8 cellular contexts compared by ENCODE assay signal in the genomic region with DNA sequence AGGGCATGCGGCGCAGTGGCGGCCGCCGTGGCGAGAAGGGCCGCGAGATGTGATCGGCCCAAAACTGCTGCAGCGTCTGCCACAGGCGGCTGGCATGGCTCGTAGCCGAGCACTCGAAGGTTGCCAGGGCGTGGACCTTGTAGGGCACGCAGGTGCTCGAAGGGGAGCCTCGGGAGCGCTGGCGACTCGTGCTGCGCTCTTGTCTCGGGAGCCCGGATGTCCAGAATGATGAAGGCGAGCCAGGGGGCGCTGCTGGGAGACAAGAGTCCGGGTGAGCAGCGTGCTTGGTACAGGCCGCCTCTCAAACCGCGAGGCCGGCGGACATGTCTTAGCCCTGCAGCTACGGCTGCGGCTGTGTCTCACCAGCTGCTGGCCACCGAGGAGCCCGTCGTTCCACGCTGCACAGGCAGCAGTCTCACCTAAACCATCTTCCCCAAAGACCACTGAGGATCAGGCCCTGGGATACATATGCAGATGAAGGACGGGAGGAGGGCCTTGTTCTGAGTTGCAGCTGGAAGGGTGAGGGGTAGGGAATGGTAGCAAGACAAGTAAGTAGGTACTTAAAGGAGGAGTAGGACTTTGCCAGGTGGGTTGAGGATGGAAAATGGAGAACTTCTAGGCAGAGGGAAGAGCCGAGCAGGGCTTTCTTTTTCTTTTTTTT. TPM values are rescaled to one million over a fixed set of nuclear protein-coding genes. Genes with fewer than 3 reads are reported as not detected.
DNase-seq lines count a peak whose midpoint lies in the region; ATAC-seq and TF ChIP-seq lines count a peak whose summit lies in the region.

No MANE protein-coding gene starts in this region.

- peak; percentile 25 to 34 for ATAC-seq in activated T-cell treated with anti-CD3 and anti-CD28 coated beads, Interleukin-2, amount 50 U/mL, for 4 hours
- peak; percentile 50 for ATAC-seq in naive thymus-derived CD4-positive, alpha-beta T cell

- H3K27me3 ChIP-seq in DOHH2 (ENCODE audit: control insufficient read depth, low read length): no peaks in the 10 kb centered on the region
- no peaks in the 10 kb centered on the region for H3K27me3 ChIP-seq in naive thymus-derived CD4-positive, alpha-beta T cell (ENCODE audit: control insufficient read depth in 2 of 2, insufficient read depth in 2 of 2, low read length in 2 of 2)

- peaks cover 27% of the 10 kb centered on the region for H3K4me1 ChIP-seq in DOHH2 (ENCODE audit: control insufficient read depth, low read length)
- H3K4me1 ChIP-seq in naive thymus-derived CD4-positive, alpha-beta T cell (ENCODE audit: control insufficient read depth in 2 of 2, insufficient read depth in 2 of 2, low read length in 2 of 2): peaks cover 4 to 5% of the 10 kb centered on the region in 2 donors

- H3K27ac ChIP-seq in DOHH2 (ENCODE audit: low read depth, low read length): no peak overlapping the region
- H3K27ac ChIP-seq in naive thymus-derived CD4-positive, alpha-beta T cell (ENCODE audit: low read depth, low read length): peak overlapping the region; percentile 87

- CTCF ChIA-PET in naive thymus-derived CD4-positive, alpha-beta T cell (lab: Charles Lee): interaction anchor here (0.7 to 1.3 kb wide), 4 partner anchors 16 to 118 kb away, joined by 3 read pairs; no protein-coding TSS in a partner anchor

- POLR2A ChIA-PET in naive thymus-derived CD4-positive, alpha-beta T cell (lab: Charles Lee): interaction anchor here (0.8 to 2.5 kb wide), 11 partner anchors 8 to 121 kb away, joined by 3 to 31 read pairs (median 5); a partner anchor contains a TSS

- peaks cover 8% of the 10 kb centered on the region; the same call in 1 of the 2 replicates for H3K4me1 Mint-ChIP-seq in HFFc6 (ENCODE audit: low read depth)
- H3K4me1 Mint-ChIP-seq in activated T-cell treated with anti-CD3 and anti-CD28 coated beads, Interleukin-2, amount 50 U/mL, for 4 hours (ENCODE audit: low read depth): peaks cover 25% of the 10 kb centered on the region
- peaks cover 15 to 39% (median 30%) of the 10 kb centered on the region in 7 donors for H3K4me1 Mint-ChIP-seq in naive thymus-derived CD4-positive, alpha-beta T cell

- H3K79me2 ChIP-seq in DOHH2 (ENCODE audit: control insufficient read depth, low read length): peaks cover 30% of the 10 kb centered on the region

- intact Hi-C loops in naive thymus-derived CD4-positive, alpha-beta T cell (cut with micrococcal nuclease): loop anchor here (2.0 to 5.0 kb wide), 5 partner anchors 20 to 1052 kb away; a partner anchor contains a TSS

- peaks cover 12% of the 10 kb centered on the region; the same call in 1 of the 2 replicates for H3F3A ChIP-seq in DOHH2 (ENCODE audit: control insufficient read depth, insufficient read depth)

- DNase-seq in HFFc6 (no peak), NCI-H2196 treated with DMSO at 0.1 percent for 48 hours (lab: John Stamatoyannopoulos, UW; ENCODE audit: unreplicated experiment) (peak; percentile 88), fibroblast of gingiva (ENCODE audit: low read depth) (peak; percentile 50), dedifferentiated amniotic fluid mesenchymal stem cell (ENCODE audit: extremely low spot score) (no peak)
- peak; percentile 59 for DNase-seq in activated T-cell treated with anti-CD3 and anti-CD28 coated beads, Interleukin-2, amount 50 U/mL, for 4 hours
- DNase-seq in naive thymus-derived CD4-positive, alpha-beta T cell: peak in 4 of 9 donors; percentile 43 to 74 (median 47)
- DNase-seq in stimulated activated naive CD4-positive, alpha-beta T cell treated with Interleukin-2 at 50 U/mL for 16 hours (lab: John Stamatoyannopoulos, UW): peak; percentile 62

- no peaks in the 10 kb centered on the region; the same call in 1 of the 2 replicates for H3K27me3 Mint-ChIP-seq in HFFc6 (ENCODE audit: insufficient read depth)
- no peaks in the 10 kb centered on the region for H3K27me3 Mint-ChIP-seq in activated T-cell treated with anti-CD3 and anti-CD28 coated beads, Interleukin-2, amount 50 U/mL, for 4 hours (ENCODE audit: low read depth)
- H3K27me3 Mint-ChIP-seq in naive thymus-derived CD4-positive, alpha-beta T cell: peaks cover 0 to 5% (median 0%) of the 10 kb centered on the region in 5 donors

- H3K36me3 Mint-ChIP-seq in HFFc6 (ENCODE audit: low read depth): no peaks in the 10 kb centered on the region
- peaks cover 4% of the 10 kb centered on the region for H3K36me3 Mint-ChIP-seq in activated T-cell treated with anti-CD3 and anti-CD28 coated beads, Interleukin-2, amount 50 U/mL, for 4 hours (ENCODE audit: insufficient read depth)
- H3K36me3 Mint-ChIP-seq in naive thymus-derived CD4-positive, alpha-beta T cell: peaks cover 0 to 19% (median 0%) of the 10 kb centered on the region in 5 donors

- H3K9me3 Mint-ChIP-seq in HFFc6: no peaks in the 10 kb centered on the region
- no peaks in the 10 kb centered on the region for H3K9me3 Mint-ChIP-seq in activated T-cell treated with anti-CD3 and anti-CD28 coated beads, Interleukin-2, amount 50 U/mL, for 4 hours
- H3K9me3 Mint-ChIP-seq in naive thymus-derived CD4-positive, alpha-beta T cell: peaks cover 0 to 1% (median 0%) of the 10 kb centered on the region in 11 donors

- H3K9me3 ChIP-seq in DOHH2 (ENCODE audit: control insufficient read depth, insufficient read depth, low read length): no peaks in the 10 kb centered on the region
- H3K9me3 ChIP-seq in naive thymus-derived CD4-positive, alpha-beta T cell (ENCODE audit: control insufficient read depth in 2 of 3, low read length in 3 of 3): no peaks in the 10 kb centered on the region

- no peaks in the 10 kb centered on the region for H3K9me2 ChIP-seq in DOHH2 (replicated peaks; ENCODE audit: control insufficient read depth, low read length)

- peaks cover 8% of the 10 kb centered on the region; the same call in 1 of the 2 replicates for H3K36me3 ChIP-seq in DOHH2 (ENCODE audit: control insufficient read depth, low read length)
- no peaks in the 10 kb centered on the region for H3K36me3 ChIP-seq in naive thymus-derived CD4-positive, alpha-beta T cell (ENCODE audit: control insufficient read depth in 2 of 3, insufficient read depth in 3 of 3, low read length in 3 of 3)

- H4K20me1 ChIP-seq in DOHH2 (ENCODE audit: control insufficient read depth, insufficient read depth, low read depth, low read length): no peaks in the 10 kb centered on the region

- peak overlapping the region; percentile 85 for H3K4me2 ChIP-seq in DOHH2 (ENCODE audit: low read length)

- H3K27ac Mint-ChIP-seq in HFFc6: no peak overlapping the region
- peak overlapping the region; percentile 13 to 99 (median 96) for H3K27ac Mint-ChIP-seq in naive thymus-derived CD4-positive, alpha-beta T cell

- 0 out of 2 replicates have a peak overlapping the region, but pooled peaks have one; percentile 20 for H3K4me3 Mint-ChIP-seq in HFFc6
- peak overlapping the region; percentile 93 for H3K4me3 Mint-ChIP-seq in activated T-cell treated with anti-CD3 and anti-CD28 coated beads, Interleukin-2, amount 50 U/mL, for 4 hours
- H3K4me3 Mint-ChIP-seq in naive thymus-derived CD4-positive, alpha-beta T cell: peak overlapping the region; percentile 95 to 99 (median 98)

- H3K4me3 ChIP-seq in DOHH2 (ENCODE audit: low read length): peak overlapping the region; percentile 87
- H3K4me3 ChIP-seq in naive thymus-derived CD4-positive, alpha-beta T cell (ENCODE audit: low read length): peak overlapping the region; percentile 99

- no peak for TF ChIP-seq CTCF in DOHH2 (IDR thresholded peaks at IDR 0.05; ENCODE audit: low read depth, low read length, poor library complexity, severe bottlenecking)
- peak; percentile 44 for TF ChIP-seq CTCF in HFFc6 (IDR thresholded peaks at IDR 0.05)

RNA-seq across cellular contexts. Expression of a gene that starts 1.7 kb away (rescaled TPM):
- total RNA-seq in HFFc6 (2021; fragmentation: NEBNext Ultra II Directional; extraction: Animal tissue kit (Norgen Biotek cat#: 25700)): not detected
- total RNA-seq in activated T-cell treated with anti-CD3 and anti-CD28 coated beads, Interleukin-2, amount 50 U/mL, for 4 hours: under 1 TPM in 2 of 3 donors, not detected in 1; 0.51 to 0.53 TPM
- under 1 TPM in 3 of 5 experiments, not detected in 2; 0.29 to 0.84 (median 0.62) TPM for total RNA-seq in naive thymus-derived CD4-positive, alpha-beta T cell
- 1 to 10 TPM in 1 of 2 donors, not detected in 1; 1.4 TPM for polyA plus RNA-seq in naive thymus-derived CD4-positive, alpha-beta T cell

RNA-seq across cellular contexts. Expression of a gene that starts 19.6 kb away (rescaled TPM):
- 100 to 1,000 TPM; 698 to 777 (median 770) TPM for total RNA-seq in HFFc6 (2021; fragmentation: NEBNext Ultra II Directional; extraction: Animal tissue kit (Norgen Biotek cat#: 25700))
- 100 to 1,000 TPM; 630 to 693 (median 634) TPM for total RNA-seq in activated T-cell treated with anti-CD3 and anti-CD28 coated beads, Interleukin-2, amount 50 U/mL, for 4 hours
- total RNA-seq in naive thymus-derived CD4-positive, alpha-beta T cell: 100 to 1,000 TPM; 184 to 499 (median 337) TPM
- polyA plus RNA-seq in naive thymus-derived CD4-positive, alpha-beta T cell: 100 to 1,000 TPM; 175 to 188 TPM

RNA-seq across cellular contexts. Expression of a gene that starts 53.5 kb away (rescaled TPM):
- 10 to 100 TPM; 14.9 to 17.7 (median 16.5) TPM for total RNA-seq in HFFc6 (2021; fragmentation: NEBNext Ultra II Directional; extraction: Animal tissue kit (Norgen Biotek cat#: 25700))
- 10 to 100 TPM; 24.5 to 27.5 (median 26.9) TPM for total RNA-seq in activated T-cell treated with anti-CD3 and anti-CD28 coated beads, Interleukin-2, amount 50 U/mL, for 4 hours
- 10 to 100 TPM; 26.4 to 51.2 (median 35.5) TPM for total RNA-seq in naive thymus-derived CD4-positive, alpha-beta T cell
- polyA plus RNA-seq in naive thymus-derived CD4-positive, alpha-beta T cell: 10 to 100 TPM in 1 of 2 donors, 1 to 10 TPM in 1; 3.5 to 12.3 TPM

RNA-seq across cellular contexts. Expression of a gene that starts 55.7 kb away (rescaled TPM):
- 100 to 1,000 TPM; 286 to 401 (median 358) TPM for total RNA-seq in HFFc6 (2021; fragmentation: NEBNext Ultra II Directional; extraction: Animal tissue kit (Norgen Biotek cat#: 25700))
- 1,000 to 10,000 TPM; 1,008 to 1,029 (median 1,012) TPM for total RNA-seq in activated T-cell treated with anti-CD3 and anti-CD28 coated beads, Interleukin-2, amount 50 U/mL, for 4 hours
- 1,000 to 10,000 TPM; 1,010 to 2,239 (median 1,692) TPM for total RNA-seq in naive thymus-derived CD4-positive, alpha-beta T cell
- polyA plus RNA-seq in naive thymus-derived CD4-positive, alpha-beta T cell: 100 to 1,000 TPM; 120 to 141 TPM

Comparison
In these comparisons a context has a peak if more than half of its experiments do, and no peak if none do; other contexts are left out.
1. DNase-seq: peak in NCI-H2196 treated with DMSO at 0.1 percent for 48 hours (single experiment), activated T-cell treated with anti-CD3 and anti-CD28 coated beads, Interleukin-2, amount 50 U/mL, for 4 hours (single experiment), fibroblast of gingiva (single experiment) and stimulated activated naive CD4-positive, alpha-beta T cell treated with Interleukin-2 at 50 U/mL for 16 hours (single experiment); none in HFFc6 (single experiment) and dedifferentiated amniotic fluid mesenchymal stem cell (single experiment).
2. H3K4me3 Mint-ChIP-seq: peak in every context shown above with its lines; median percentile 98 in naive thymus-derived CD4-positive, alpha-beta T cell; 93 in activated T-cell treated with anti-CD3 and anti-CD28 coated beads, Interleukin-2, amount 50 U/mL, for 4 hours; 20 in HFFc6.